1 cellular context compared by ENCODE assay signal in the genomic region with DNA sequence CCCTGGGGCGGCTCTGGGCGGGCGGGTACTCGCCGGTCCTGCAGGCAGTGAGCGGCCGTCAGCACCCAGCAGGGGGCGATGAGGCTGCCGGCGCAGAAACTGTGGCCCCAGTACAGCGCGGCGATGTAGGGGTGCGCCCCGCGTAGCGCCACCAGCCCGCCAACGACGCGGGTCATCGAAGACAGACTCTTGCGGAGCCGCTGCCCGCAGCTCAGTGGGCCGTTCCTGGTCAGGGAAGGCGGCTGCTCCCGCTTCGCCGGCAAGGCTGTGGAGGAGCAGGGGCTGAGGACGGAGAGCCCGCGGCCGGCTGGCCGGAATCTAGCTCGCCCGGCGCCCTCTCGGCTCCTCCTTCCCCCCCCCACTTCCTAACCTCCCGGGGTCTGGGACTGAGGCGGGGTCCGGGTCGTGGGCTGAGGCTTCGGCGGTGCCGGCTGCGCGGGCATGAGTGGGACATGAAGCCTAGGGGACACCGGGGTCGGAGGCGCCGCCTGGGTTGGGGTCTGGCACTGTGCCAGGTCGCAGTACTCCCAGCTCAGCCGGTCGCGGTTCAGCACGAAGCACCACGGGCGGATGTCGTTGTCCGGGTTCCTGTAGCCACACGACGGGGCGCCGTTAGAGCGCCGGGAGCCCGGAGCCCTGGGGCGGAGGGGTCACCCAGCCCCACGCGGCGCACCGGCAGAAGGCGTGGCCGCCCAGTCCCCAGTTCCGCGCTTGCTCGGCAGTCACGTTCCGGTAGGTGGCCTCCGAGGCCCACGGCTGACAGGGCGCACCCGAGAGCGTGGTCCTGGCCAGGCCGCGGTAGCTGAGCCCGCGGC.
A peak's percentile ranks its signal among the peaks of the same experiment; 100 is the strongest.
TF ChIP-seq lines count a peak whose summit lies in the region.

No MANE protein-coding gene starts in this region.

TF ChIP-seq in HepG2, 621 proteins besides CTCF, POLR2A, EP300 and RAD21 (continued from another document and continues in another):
- no peak for TF ChIP-seq RERE (CRISPR knock-in tag; IDR thresholded peaks at IDR 0.05; ENCODE audit: low read depth)
- TF ChIP-seq, protein P1, sequence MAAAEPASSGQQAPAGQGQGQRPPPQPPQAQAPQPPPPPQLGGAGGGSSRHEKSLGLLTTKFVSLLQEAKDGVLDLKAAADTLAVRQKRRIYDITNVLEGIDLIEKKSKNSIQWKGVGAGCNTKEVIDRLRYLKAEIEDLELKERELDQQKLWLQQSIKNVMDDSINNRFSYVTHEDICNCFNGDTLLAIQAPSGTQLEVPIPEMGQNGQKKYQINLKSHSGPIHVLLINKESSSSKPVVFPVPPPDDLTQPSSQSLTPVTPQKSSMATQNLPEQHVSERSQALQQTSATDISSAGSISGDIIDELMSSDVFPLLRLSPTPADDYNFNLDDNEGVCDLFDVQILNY (CRISPR knock-in tag; conservative IDR thresholded peaks at IDR 0.05) = no peak
- TF ChIP-seq JUND (CRISPR knock-in tag; IDR thresholded peaks at IDR 0.05) = no peak
- no peak for TF ChIP-seq PPARG (CRISPR knock-in tag; conservative IDR thresholded peaks at IDR 0.05)
- TF ChIP-seq ZFP41 (CRISPR knock-in tag; IDR thresholded peaks at IDR 0.05; ENCODE audit: borderline replicate concordance) = no peak
- no peak for TF ChIP-seq NR2C2 (CRISPR knock-in tag; IDR thresholded peaks at IDR 0.05; ENCODE audit: borderline replicate concordance)
- no peak for TF ChIP-seq RFX3 (CRISPR knock-in tag; IDR thresholded peaks at IDR 0.05)
- TF ChIP-seq, protein P2, sequence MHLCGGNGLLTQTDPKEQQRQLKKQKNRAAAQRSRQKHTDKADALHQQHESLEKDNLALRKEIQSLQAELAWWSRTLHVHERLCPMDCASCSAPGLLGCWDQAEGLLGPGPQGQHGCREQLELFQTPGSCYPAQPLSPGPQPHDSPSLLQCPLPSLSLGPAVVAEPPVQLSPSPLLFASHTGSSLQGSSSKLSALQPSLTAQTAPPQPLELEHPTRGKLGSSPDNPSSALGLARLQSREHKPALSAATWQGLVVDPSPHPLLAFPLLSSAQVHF (CRISPR knock-in tag; IDR thresholded peaks at IDR 0.05) = no peak
- TF ChIP-seq ZSCAN29 (CRISPR knock-in tag; conservative IDR thresholded peaks at IDR 0.05) = no peak
- no peak for TF ChIP-seq RBM22 (optimal IDR thresholded peaks at IDR 0.05; ENCODE audit: low read length)
- TF ChIP-seq ZNF160 (CRISPR knock-in tag; IDR thresholded peaks at IDR 0.05) = no peak
- 0 out of 2 replicates have a peak, but pooled peaks have one; percentile 9 for TF ChIP-seq NFKB2 (CRISPR knock-in tag; IDR thresholded peaks at IDR 0.05; ENCODE audit: borderline replicate concordance)
- no peak for TF ChIP-seq TERF1 (CRISPR knock-in tag; IDR thresholded peaks at IDR 0.05)
- TF ChIP-seq, protein P3, sequence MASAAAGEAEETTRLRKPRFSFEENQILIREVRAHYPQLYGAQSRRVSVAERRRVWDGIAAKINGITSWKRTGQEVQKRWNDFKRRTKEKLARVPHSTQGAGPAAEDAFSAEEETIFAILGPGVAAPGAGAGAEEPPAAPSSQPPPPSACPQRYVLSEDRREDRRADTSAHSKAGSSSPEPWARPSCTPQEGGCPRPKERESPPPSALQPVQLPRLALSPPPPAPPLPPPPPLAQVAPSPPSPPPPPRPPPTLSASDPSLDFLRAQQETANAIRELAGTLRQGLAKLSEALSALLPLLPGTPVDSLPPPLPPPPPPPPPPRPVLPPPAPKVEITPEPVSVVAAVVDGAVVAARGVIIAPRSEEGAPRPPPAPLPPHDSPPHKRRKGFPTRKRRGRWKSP (CRISPR knock-in tag; IDR thresholded peaks at IDR 0.05) = peak; percentile 99
- no peak for TF ChIP-seq ATF5 (CRISPR knock-in tag; IDR thresholded peaks at IDR 0.05; ENCODE audit: low read depth)
- TF ChIP-seq ZNF570 (CRISPR knock-in tag; IDR thresholded peaks at IDR 0.05; ENCODE audit: borderline replicate concordance) = no peak
- TF ChIP-seq, protein P4, sequence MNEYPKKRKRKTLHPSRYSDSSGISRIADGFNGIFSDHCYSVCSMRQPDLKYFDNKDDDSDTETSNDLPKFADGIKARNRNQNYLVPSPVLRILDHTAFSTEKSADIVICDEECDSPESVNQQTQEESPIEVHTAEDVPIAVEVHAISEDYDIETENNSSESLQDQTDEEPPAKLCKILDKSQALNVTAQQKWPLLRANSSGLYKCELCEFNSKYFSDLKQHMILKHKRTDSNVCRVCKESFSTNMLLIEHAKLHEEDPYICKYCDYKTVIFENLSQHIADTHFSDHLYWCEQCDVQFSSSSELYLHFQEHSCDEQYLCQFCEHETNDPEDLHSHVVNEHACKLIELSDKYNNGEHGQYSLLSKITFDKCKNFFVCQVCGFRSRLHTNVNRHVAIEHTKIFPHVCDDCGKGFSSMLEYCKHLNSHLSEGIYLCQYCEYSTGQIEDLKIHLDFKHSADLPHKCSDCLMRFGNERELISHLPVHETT (CRISPR knock-in tag; conservative IDR thresholded peaks at IDR 0.05) = no peak
- no peak for TF ChIP-seq GRHL1 (CRISPR knock-in tag; conservative IDR thresholded peaks at IDR 0.05)
- TF ChIP-seq PAX8 (CRISPR knock-in tag; IDR thresholded peaks at IDR 0.05; ENCODE audit: borderline replicate concordance) = no peak
- no peak for TF ChIP-seq ZNF17 (CRISPR knock-in tag; IDR thresholded peaks at IDR 0.05)
- no peak for TF ChIP-seq TCF12 (IDR thresholded peaks at IDR 0.05)
- 0 out of 2 replicates have a peak, but pooled peaks have one; percentile 46 for TF ChIP-seq TCF12 (CRISPR knock-in tag; IDR thresholded peaks at IDR 0.05)
- no peak for TF ChIP-seq IRF2 (CRISPR knock-in tag; IDR thresholded peaks at IDR 0.05)
- TF ChIP-seq ZNF557 (CRISPR knock-in tag; IDR thresholded peaks at IDR 0.05) = no peak
- no peak for TF ChIP-seq SOX13 (IDR thresholded peaks at IDR 0.05)
- no peak for TF ChIP-seq SOX13 (CRISPR knock-in tag; conservative IDR thresholded peaks at IDR 0.05 in 1 of 2, IDR thresholded peaks at IDR 0.05 in 1 of 2)
- 0 out of 2 replicates have a peak, but pooled peaks have one; percentile 6 for TF ChIP-seq ZNF253 (CRISPR knock-in tag; IDR thresholded peaks at IDR 0.05; ENCODE audit: borderline replicate concordance)
- TF ChIP-seq BRF2 (CRISPR knock-in tag; IDR thresholded peaks at IDR 0.05) = no peak
- no peak for TF ChIP-seq PLSCR1 (CRISPR knock-in tag; IDR thresholded peaks at IDR 0.05; ENCODE audit: borderline replicate concordance)
- TF ChIP-seq ZNF709 (CRISPR knock-in tag; IDR thresholded peaks at IDR 0.05) = peak; percentile 46; the same call in 1 of the 2 replicates
- TF ChIP-seq PHF8 (CRISPR knock-in tag; IDR thresholded peaks at IDR 0.05) = peak; percentile 6; the same call in 1 of the 2 replicates
- no peak for TF ChIP-seq ZNF180 (CRISPR knock-in tag; IDR thresholded peaks at IDR 0.05; ENCODE audit: borderline replicate concordance, low read depth)
- TF ChIP-seq KLF16 (CRISPR knock-in tag; IDR thresholded peaks at IDR 0.05) = 0 out of 4 replicates have a peak, but pooled peaks of 1 of the 2 experiments have one; percentile 12
